ENCODE assay signal across 27 cellular contexts in genomic region chr16:87569601-87570559, GRCh38. TPM values are rescaled to one million over a fixed set of nuclear protein-coding genes. Genes with fewer than 3 reads are reported as not detected.
A peak's percentile ranks its signal among the peaks of the same experiment; 100 is the strongest.
DNase-seq lines count a peak whose midpoint lies in the region; ATAC-seq lines count a peak whose summit lies in the region.
"Had no signal": no experiment of that assay in that cellular context is flagged by ENCODE, and none has a peak within 500 bp of the region (broad histone marks: within the 10 kb centered on the region; RNA-seq: fewer than 3 reads in every experiment).

No MANE protein-coding gene starts in this region.

- intact Hi-C loops in Right ventricle myocardium superior (cut with DNase I): no loop called here
- intact Hi-C loops in cardiac septum (cut with DNase I): loop anchor here (5.0 to 10.0 kb wide), 2 partner anchors 153 to 245 kb away; no protein-coding TSS in a partner anchor
- intact Hi-C loops in sciatic nerve (cut with DNase I): no loop called here

- no peak for DNase-seq in Right ventricle myocardium superior
- DNase-seq in cardiac septum (ENCODE audit: low spot score): no peak
- DNase-seq in NCI-H69 (lab: John Stamatoyannopoulos, UW): peak; percentile 26
- peak; percentile 36 to 51 for DNase-seq in dermis microvascular lymphatic vessel endothelial cell (ENCODE audit: low read depth in 2 of 2)
- DNase-seq in sciatic nerve (ENCODE audit: low spot score): no peak
- DNase-seq in SHP77 treated with DMSO at 0.1 percent for 48 hours (lab: John Stamatoyannopoulos, UW): no peak
- DNase-seq: activated CD4-positive, alpha-beta T cell treated with anti-CD3 and anti-CD28 coated beads, Interleukin-2, amount 50 U/mL, for 1 hour; activated effector memory CD4-positive, alpha-beta T cell treated with anti-CD3 and anti-CD28 coated beads, Interleukin-2, amount 50 U/mL, for 16 hours; activated naive CD8-positive, alpha-beta T cell treated with anti-CD3 and anti-CD28 coated beads, Interleukin-2, amount 10 ng/mL, durations not matched to agents 7 days and 5 days; activated T-cell treated with anti-CD3 and anti-CD28 coated beads, Interleukin-2, amount 50 U/mL, for 24 hours; AML-193; CD4-positive, alpha-beta T cell; dorsolateral prefrontal cortex; foreskin keratinocyte; HCEC 1CT; head of caudate nucleus; Kasumi-1; midbrain; MV-4-11; natural killer cell; NCI-H1436; NCI-H2081 treated with DMSO at 0.1 percent for 48 hours; NCI-H226; T-helper 1 cell had no signal

- ATAC-seq in Right ventricle myocardium superior (ENCODE audit: poor library complexity) (peak; percentile 38), sciatic nerve (peak; percentile 33), GM18502 (IDR thresholded peaks at IDR 0.05; ENCODE audit: poor library complexity, unreplicated experiment) (no peak), GM19324 (IDR thresholded peaks at IDR 0.05; ENCODE audit: low FRiP score, unreplicated experiment) (no peak)
- ATAC-seq: WTC11 had no signal

RNA-seq across cellular contexts. Expression of gene JPH3, which starts 32.4 kb away (rescaled TPM):
- total RNA-seq in Right ventricle myocardium superior (0.08 TPM), cardiac septum (0.11 TPM), dermis microvascular lymphatic vessel endothelial cell (0.64 and 1.3 TPM in 2 replicates), sciatic nerve (0.22 TPM)
- total RNA-seq: activated naive CD8-positive, alpha-beta T cell treated with anti-CD3 and anti-CD28 coated beads, Interleukin-2, amount 10 ng/mL, durations not matched to agents 7 days and 5 days; CD4-positive, alpha-beta T cell; foreskin keratinocyte; natural killer cell had no signal

Comparison
In these comparisons a context has a peak if more than half of its experiments do, and no peak if none do; other contexts are left out.
1. ATAC-seq: peak in Right ventricle myocardium superior (single experiment) and sciatic nerve (single experiment); none in GM18502 (single experiment) and GM19324 (single experiment).
2. DNase-seq: peak in NCI-H69 (single experiment) and dermis microvascular lymphatic vessel endothelial cell (2 of 2); none in Right ventricle myocardium superior (single experiment), cardiac septum (single experiment), sciatic nerve (single experiment) and SHP77 treated with DMSO at 0.1 percent for 48 hours (single experiment).